ENCODE assay signal across 1 cellular context in genomic region chr20:32449057-32449889, GRCh38.
TF ChIP-seq lines count a peak whose summit lies in the region.

No MANE protein-coding gene starts in this region.

TF ChIP-seq in SK-N-SH, 30 proteins besides CTCF, POLR2A, EP300 and RAD21 (continued from another document):
- TF ChIP-seq REST (IDR thresholded peaks at IDR 0.05; ENCODE audit: low read depth, low read length): no peak
- TF ChIP-seq ZBTB33 (IDR thresholded peaks at IDR 0.05; ENCODE audit: borderline replicate concordance, low read depth): no peak
TF ChIP-seq in SK-N-SH: peak in this region for 0.
